1 cellular context compared by ENCODE assay signal in the genomic region with DNA sequence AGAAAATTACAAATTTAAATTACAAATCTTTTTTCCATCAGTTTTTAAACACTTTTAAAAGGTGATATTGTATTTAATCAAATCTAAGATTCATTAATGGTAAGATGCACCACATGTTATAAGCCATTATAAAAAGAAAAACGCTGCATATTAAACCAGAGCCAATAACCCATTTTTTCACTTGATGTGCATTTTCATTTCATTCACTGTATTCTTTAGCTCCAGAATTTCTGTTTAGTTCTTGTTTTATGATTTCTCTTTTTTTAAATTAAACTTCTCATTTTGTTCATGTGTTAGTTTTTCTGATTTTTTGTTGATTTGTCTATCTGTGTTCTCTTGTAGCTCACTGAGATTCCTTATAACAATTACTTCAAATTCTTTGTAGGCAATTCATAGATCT.
TF ChIP-seq lines count a peak whose summit lies in the region.

No MANE protein-coding gene starts in this region.

TF ChIP-seq in HEK293, 187 proteins besides CTCF, POLR2A, EP300 and RAD21 (continued from another document):
- TF ChIP-seq, protein P1, sequence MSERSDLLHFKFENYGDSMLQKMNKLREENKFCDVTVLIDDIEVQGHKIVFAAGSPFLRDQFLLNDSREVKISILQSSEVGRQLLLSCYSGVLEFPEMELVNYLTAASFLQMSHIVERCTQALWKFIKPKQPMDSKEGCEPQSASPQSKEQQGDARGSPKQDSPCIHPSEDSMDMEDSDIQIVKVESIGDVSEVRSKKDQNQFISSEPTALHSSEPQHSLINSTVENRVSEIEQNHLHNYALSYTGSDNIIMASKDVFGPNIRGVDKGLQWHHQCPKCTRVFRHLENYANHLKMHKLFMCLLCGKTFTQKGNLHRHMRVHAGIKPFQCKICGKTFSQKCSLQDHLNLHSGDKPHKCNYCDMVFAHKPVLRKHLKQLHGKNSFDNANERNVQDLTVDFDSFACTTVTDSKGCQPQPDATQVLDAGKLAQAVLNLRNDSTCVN (tag by site-specific recombination; optimal IDR thresholded peaks at IDR 0.05) = no peak
- TF ChIP-seq ZFP41 (tag by site-specific recombination; IDR thresholded peaks at IDR 0.05; ENCODE audit: borderline replicate concordance) (no peak), ZNF184 (tag by site-specific recombination; IDR thresholded peaks at IDR 0.05) (no peak)
- TF ChIP-seq, protein P2, sequence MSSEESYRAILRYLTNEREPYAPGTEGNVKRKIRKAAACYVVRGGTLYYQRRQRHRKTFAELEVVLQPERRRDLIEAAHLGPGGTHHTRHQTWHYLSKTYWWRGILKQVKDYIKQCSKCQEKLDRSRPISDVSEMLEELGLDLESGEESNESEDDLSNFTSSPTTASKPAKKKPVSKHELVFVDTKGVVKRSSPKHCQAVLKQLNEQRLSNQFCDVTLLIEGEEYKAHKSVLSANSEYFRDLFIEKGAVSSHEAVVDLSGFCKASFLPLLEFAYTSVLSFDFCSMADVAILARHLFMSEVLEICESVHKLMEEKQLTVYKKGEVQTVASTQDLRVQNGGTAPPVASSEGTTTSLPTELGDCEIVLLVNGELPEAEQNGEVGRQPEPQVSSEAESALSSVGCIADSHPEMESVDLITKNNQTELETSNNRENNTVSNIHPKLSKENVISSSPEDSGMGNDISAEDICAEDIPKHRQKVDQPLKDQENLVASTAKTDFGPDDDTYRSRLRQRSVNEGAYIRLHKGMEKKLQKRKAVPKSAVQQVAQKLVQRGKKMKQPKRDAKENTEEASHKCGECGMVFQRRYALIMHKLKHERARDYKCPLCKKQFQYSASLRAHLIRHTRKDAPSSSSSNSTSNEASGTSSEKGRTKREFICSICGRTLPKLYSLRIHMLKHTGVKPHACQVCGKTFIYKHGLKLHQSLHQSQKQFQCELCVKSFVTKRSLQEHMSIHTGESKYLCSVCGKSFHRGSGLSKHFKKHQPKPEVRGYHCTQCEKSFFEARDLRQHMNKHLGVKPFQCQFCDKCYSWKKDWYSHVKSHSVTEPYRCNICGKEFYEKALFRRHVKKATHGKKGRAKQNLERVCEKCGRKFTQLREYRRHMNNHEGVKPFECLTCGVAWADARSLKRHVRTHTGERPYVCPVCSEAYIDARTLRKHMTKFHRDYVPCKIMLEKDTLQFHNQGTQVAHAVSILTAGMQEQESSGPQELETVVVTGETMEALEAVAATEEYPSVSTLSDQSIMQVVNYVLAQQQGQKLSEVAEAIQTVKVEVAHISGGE (tag by site-specific recombination; conservative IDR thresholded peaks at IDR 0.05; ENCODE audit: low read depth) = no peak
